Comparison of ENCODE assay signal across 1 cellular context in genomic region chr2:144441711-144442141, GRCh38.
TF ChIP-seq lines count a peak whose summit lies in the region.

No MANE protein-coding gene starts in this region.

TF ChIP-seq in HepG2, 621 proteins besides CTCF, POLR2A, EP300 and RAD21 (continued from another document):
- no peak for TF ChIP-seq ARID5B (CRISPR knock-in tag; IDR thresholded peaks at IDR 0.05)
- TF ChIP-seq ZSCAN12 (CRISPR knock-in tag; IDR thresholded peaks at IDR 0.05), result no peak
- TF ChIP-seq CC2D1A (CRISPR knock-in tag; IDR thresholded peaks at IDR 0.05), result no peak
- no peak for TF ChIP-seq ZNF282 (IDR thresholded peaks at IDR 0.05; ENCODE audit: partially characterized antibody)
- no peak for TF ChIP-seq KMT2B (CRISPR knock-in tag; IDR thresholded peaks at IDR 0.05)
- no peak for TF ChIP-seq SOX6 (IDR thresholded peaks at IDR 0.05)
- TF ChIP-seq SOX6 (CRISPR knock-in tag; IDR thresholded peaks at IDR 0.05), result no peak
- no peak for TF ChIP-seq ZFP37 (CRISPR knock-in tag; IDR thresholded peaks at IDR 0.05; ENCODE audit: borderline replicate concordance)
- no peak for TF ChIP-seq ZBTB40 (IDR thresholded peaks at IDR 0.05)
- TF ChIP-seq ZBTB40 (CRISPR knock-in tag; IDR thresholded peaks at IDR 0.05), result no peak
- TF ChIP-seq, protein P1, sequence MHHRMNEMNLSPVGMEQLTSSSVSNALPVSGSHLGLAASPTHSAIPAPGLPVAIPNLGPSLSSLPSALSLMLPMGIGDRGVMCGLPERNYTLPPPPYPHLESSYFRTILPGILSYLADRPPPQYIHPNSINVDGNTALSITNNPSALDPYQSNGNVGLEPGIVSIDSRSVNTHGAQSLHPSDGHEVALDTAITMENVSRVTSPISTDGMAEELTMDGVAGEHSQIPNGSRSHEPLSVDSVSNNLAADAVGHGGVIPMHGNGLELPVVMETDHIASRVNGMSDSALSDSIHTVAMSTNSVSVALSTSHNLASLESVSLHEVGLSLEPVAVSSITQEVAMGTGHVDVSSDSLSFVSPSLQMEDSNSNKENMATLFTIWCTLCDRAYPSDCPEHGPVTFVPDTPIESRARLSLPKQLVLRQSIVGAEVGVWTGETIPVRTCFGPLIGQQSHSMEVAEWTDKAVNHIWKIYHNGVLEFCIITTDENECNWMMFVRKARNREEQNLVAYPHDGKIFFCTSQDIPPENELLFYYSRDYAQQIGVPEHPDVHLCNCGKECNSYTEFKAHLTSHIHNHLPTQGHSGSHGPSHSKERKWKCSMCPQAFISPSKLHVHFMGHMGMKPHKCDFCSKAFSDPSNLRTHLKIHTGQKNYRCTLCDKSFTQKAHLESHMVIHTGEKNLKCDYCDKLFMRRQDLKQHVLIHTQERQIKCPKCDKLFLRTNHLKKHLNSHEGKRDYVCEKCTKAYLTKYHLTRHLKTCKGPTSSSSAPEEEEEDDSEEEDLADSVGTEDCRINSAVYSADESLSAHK (CRISPR knock-in tag; IDR thresholded peaks at IDR 0.05; ENCODE audit: borderline replicate concordance), result no peak
- TF ChIP-seq ZNF710 (CRISPR knock-in tag; IDR thresholded peaks at IDR 0.05; ENCODE audit: borderline replicate concordance), result no peak
